Comparison of ENCODE assay signal across 28 cellular contexts in the genomic region with DNA sequence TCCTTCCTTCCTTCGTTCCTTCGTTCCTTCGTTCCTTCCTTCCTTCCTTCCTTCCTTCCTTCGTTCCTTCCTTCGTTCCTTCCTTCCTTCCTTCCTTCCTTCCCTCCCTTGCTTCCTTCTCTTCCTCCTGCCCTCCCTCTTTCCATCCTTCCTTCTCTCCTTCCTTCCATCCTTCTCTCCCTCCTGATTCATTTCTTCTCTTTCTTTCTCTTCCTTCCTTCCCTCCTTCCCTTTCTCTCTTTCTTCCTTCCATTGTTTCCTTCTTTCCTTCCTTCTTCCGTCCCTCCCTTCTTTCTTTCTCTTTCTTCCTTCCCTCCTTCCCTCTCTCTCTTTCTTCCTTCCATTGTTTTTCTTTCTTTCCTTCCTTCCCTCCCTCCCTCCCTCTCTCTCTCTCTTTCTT.
"Had no signal": no experiment of that assay in that cellular context is flagged by ENCODE, and none has a peak within 500 bp of the region (broad histone marks: within the 10 kb centered on the region; RNA-seq: fewer than 3 reads in every experiment).

No MANE protein-coding gene starts in this region.

- H3K4me3 Mint-ChIP-seq: activated B cell treated with CpG ODN at 0.5 μM for 24 hours; activated CD4-positive, alpha-beta memory T cell treated with anti-CD3 and anti-CD28 coated beads for 36 hours; activated naive CD8-positive, alpha-beta T cell treated with anti-CD3 and anti-CD28 coated beads for 36 hours; activated T-cell treated with anti-CD3 and anti-CD28 coated beads, Interleukin-2, amount 50 U/mL, for 4 hours; activated T-helper 1 cell treated with anti-CD3 and anti-CD28 coated beads, Interleukin-12 subunit alpha, Interleukin-12 subunit beta, Interleukin-2, Interleukin-4 antibody, amounts not matched to agents 30 ng/mL and 10 ng/mL and 1 ng/mL, durations not matched to agents 14 hours and 24 hours and 36 hours had no signal

- H3K4me1 ChIP-seq: SJCRH30 had no signal

- H3K9me3 ChIP-seq: MG63, SJCRH30 had no signal

- H3K4me3 ChIP-seq: MG63, SJCRH30, SK-N-MC had no signal

- H3K36me3 ChIP-seq: brain microvascular endothelial cell, MG63, SJCRH30 had no signal

- H3K27ac Mint-ChIP-seq: activated B cell treated with CpG ODN at 0.5 μM for 24 hours; activated CD4-positive, alpha-beta memory T cell treated with anti-CD3 and anti-CD28 coated beads for 36 hours; activated naive CD8-positive, alpha-beta T cell treated with anti-CD3 and anti-CD28 coated beads for 36 hours; activated T-helper 1 cell treated with anti-CD3 and anti-CD28 coated beads, Interleukin-12 subunit alpha, Interleukin-12 subunit beta, Interleukin-2, Interleukin-4 antibody, amounts not matched to agents 30 ng/mL and 10 ng/mL and 1 ng/mL, durations not matched to agents 14 hours and 24 hours and 36 hours had no signal

- H3K27ac ChIP-seq: brain microvascular endothelial cell, SJCRH30, SK-N-MC had no signal

- ATAC-seq: activated T-cell treated with anti-CD3 and anti-CD28 coated beads, Interleukin-2, amount 50 U/mL, for 4 hours; Panc1 had no signal

- H3K4me1 Mint-ChIP-seq: activated naive CD8-positive, alpha-beta T cell treated with anti-CD3 and anti-CD28 coated beads for 36 hours had no signal

- H3K36me3 Mint-ChIP-seq: activated CD4-positive, alpha-beta memory T cell treated with anti-CD3 and anti-CD28 coated beads for 36 hours; activated naive CD8-positive, alpha-beta T cell treated with anti-CD3 and anti-CD28 coated beads for 36 hours had no signal

- DNase-seq: activated B cell treated with CpG ODN at 0.5 μM for 24 hours; activated CD4-positive, alpha-beta memory T cell treated with anti-CD3 and anti-CD28 coated beads for 36 hours; activated CD4-positive, alpha-beta T cell treated with anti-CD3 and anti-CD28 coated beads for 4 hours; activated CD4-positive, alpha-beta T cell treated with anti-CD3 and anti-CD28 coated beads, Interleukin-2, amount 50 U/mL, for 1 hour; activated CD4-positive, CD25-positive, alpha-beta regulatory T cell treated with anti-CD3 and anti-CD28 coated beads, Interleukin-2, amount 50 U/mL, for 72 hours; activated CD8-positive, alpha-beta memory T cell treated with anti-CD3 and anti-CD28 coated beads, Interleukin-2, amount 50 U/mL, for 4 hours; activated gamma-delta T cell treated with Interleukin-2 at 50 U/mL for 16 hours; activated naive CD4-positive, alpha-beta T cell treated with anti-CD3 and anti-CD28 coated beads, Interleukin-2, amount 50 U/mL, for 16 hours; activated naive CD8-positive, alpha-beta T cell treated with anti-CD3 and anti-CD28 coated beads for 36 hours; activated T-cell treated with anti-CD3 and anti-CD28 coated beads for 4 hours; activated T-cell treated with anti-CD3 and anti-CD28 coated beads, Interleukin-2, amount 50 U/mL, for 4 hours; amniotic stem cell; brain microvascular endothelial cell; central memory CD4-positive, alpha-beta T cell; Kasumi-1; MG63; MV-4-11; NCI-H1092; NCI-H1436 treated with DMSO at 0.1 percent for 48 hours; NCI-H1694 treated with DMSO at 0.1 percent for 48 hours; NCI-H2029; NCI-H345; NCI-H524 treated with DMSO at 0.1 percent for 48 hours; SHP77 had no signal

- H3K9me3 Mint-ChIP-seq: activated B cell treated with CpG ODN at 0.5 μM for 24 hours; activated CD4-positive, alpha-beta memory T cell treated with anti-CD3 and anti-CD28 coated beads for 36 hours; activated naive CD8-positive, alpha-beta T cell treated with anti-CD3 and anti-CD28 coated beads for 36 hours; activated T-cell treated with anti-CD3 and anti-CD28 coated beads, Interleukin-2, amount 50 U/mL, for 4 hours; activated T-helper 1 cell treated with anti-CD3 and anti-CD28 coated beads, Interleukin-12 subunit alpha, Interleukin-12 subunit beta, Interleukin-2, Interleukin-4 antibody, amounts not matched to agents 30 ng/mL and 10 ng/mL and 1 ng/mL, durations not matched to agents 14 hours and 24 hours and 36 hours had no signal
